Comparison of ENCODE assay signal across 2 cellular contexts in genomic region chr11:122167100-122167499, GRCh38.
TF ChIP-seq lines count a peak whose summit lies in the region.

No MANE protein-coding gene starts in this region.

TF ChIP-seq in A549, 52 proteins besides CTCF, POLR2A, EP300 and RAD21:
- TF ChIP-seq MAFK (IDR thresholded peaks at IDR 0.05; ENCODE audit: partially characterized antibody) (peak; percentile 61), TP53 (CRISPR knock-in tag; IDR thresholded peaks at IDR 0.05) (no peak), POLR2AphosphoS2 (conservative IDR thresholded peaks at IDR 0.05; ENCODE audit: low read length) (no peak)

TF ChIP-seq in IMR-90, 13 proteins besides CTCF, POLR2A, EP300 and RAD21:
- TF ChIP-seq RCOR1 (IDR thresholded peaks at IDR 0.05; ENCODE audit: insufficient replicate concordance, low read length) = no peak
- no peak for TF ChIP-seq MAZ (IDR thresholded peaks at IDR 0.05; ENCODE audit: borderline replicate concordance, low read depth, low read length)
- TF ChIP-seq CEBPB (IDR thresholded peaks at IDR 0.05; ENCODE audit: low read depth, low read length) = peak; percentile 76
- peak; percentile 86 for TF ChIP-seq MAFK (IDR thresholded peaks at IDR 0.05; ENCODE audit: low read depth, low read length)
- TF ChIP-seq BHLHE40 (IDR thresholded peaks at IDR 0.05; ENCODE audit: low read depth, low read length) = peak; percentile 36; the same call in 1 of the 2 replicates
- TF ChIP-seq FOS (IDR thresholded peaks at IDR 0.05; ENCODE audit: low read depth, low read length) = peak; percentile 44; the same call in 1 of the 2 replicates
